17 cellular contexts compared by ENCODE assay signal in genomic region chr2:189337648-189338047, GRCh38.
DNase-seq lines count a peak whose midpoint lies in the region; ATAC-seq and TF ChIP-seq lines count a peak whose summit lies in the region.
"Had no signal": no experiment of that assay in that cellular context is flagged by ENCODE, and none has a peak within 500 bp of the region (broad histone marks: within the 10 kb centered on the region; RNA-seq: fewer than 3 reads in every experiment).

No MANE protein-coding gene starts in this region.

- no peak overlapping the region for H4K8ac ChIP-seq in H9 (replicated peaks; ENCODE audit: insufficient read length, low read depth, low read length)

- H3K4me1 Mint-ChIP-seq in chondrocyte (ENCODE audit: low read depth) (peaks cover 10% of the 10 kb centered on the region), natural killer cell (no peaks in the 10 kb centered on the region), H9 (no peaks in the 10 kb centered on the region)
- H3K4me1 Mint-ChIP-seq: activated CD4-positive, alpha-beta T cell treated with anti-CD3 and anti-CD28 coated beads, Interleukin-2, amount 10 ng/mL, durations not matched to agents 7 days and 5 days; CD4-positive, alpha-beta memory T cell had no signal

- TF ChIP-seq CTCF in chondrocyte (IDR thresholded peaks at IDR 0.05) (no peak), natural killer cell (IDR thresholded peaks at IDR 0.05) (no peak), H9 (conservative IDR thresholded peaks at IDR 0.05) (no peak)

- H2AFZ ChIP-seq in H9 (ENCODE audit: low read length), result no peak overlapping the region
- H2AFZ ChIP-seq: PC-9 had no signal

- H4K91ac ChIP-seq in H9 (ENCODE audit: insufficient read length, low read depth, low read length), result no peak overlapping the region

- WGBS in H9 (ENCODE audit: extremely low coverage, insufficient read length, low lambda C conversion rate), result no CpG with 5 or more reads among the region's 1 CpG

- H3K4me1 ChIP-seq in skeletal muscle satellite cell (ENCODE audit: control insufficient read depth, insufficient read depth, low read length), result peaks cover 13% of the 10 kb centered on the region
- H3K4me1 ChIP-seq in H9 (ENCODE audit: insufficient read depth, low read length), result no peaks in the 10 kb centered on the region

- peak; percentile 44 for DNase-seq in GM04503 (ENCODE audit: low read depth)
- DNase-seq in chondrocyte (ENCODE audit: low spot score), result no peak
- DNase-seq in left ventricle myocardium superior, result no peak
- no peak for DNase-seq in natural killer cell
- DNase-seq in H9, result no peak
- DNase-seq in T-helper 1 cell, result no peak
- DNase-seq in NCI-H2196 treated with DMSO at 0.1 percent for 48 hours (lab: John Stamatoyannopoulos, UW; ENCODE audit: unreplicated experiment), result no peak
- DNase-seq: activated CD4-positive, alpha-beta T cell treated with anti-CD3 and anti-CD28 coated beads, Interleukin-2, amount 10 ng/mL, durations not matched to agents 7 days and 5 days; anterior cingulate cortex; CD4-positive, alpha-beta memory T cell; mesendoderm; NCI-H2227 treated with DMSO at 0.1 percent for 48 hours; PC-9; posterior cingulate gyrus; stimulated activated CD4-positive, alpha-beta T cell treated with anti-CD3 and anti-CD28 coated beads, Interleukin-2, amount 100 ng/mL, for 48 hours; stimulated activated naive CD4-positive, alpha-beta T cell treated with Interleukin-2 at 50 U/mL for 16 hours had no signal

- no peak overlapping the region for H2BK120ac ChIP-seq in H9 (ENCODE audit: low read depth, low read length, poor library complexity, severe bottlenecking)

- H2BK12ac ChIP-seq in H9 (ENCODE audit: insufficient read length, low read depth, low read length), result no peak overlapping the region

- intact Hi-C loops in left ventricle myocardium superior (cut with micrococcal nuclease), result no loop called here
- intact Hi-C loops in natural killer cell (cut with micrococcal nuclease), result no loop called here

- H3K27me3 Mint-ChIP-seq in chondrocyte (ENCODE audit: low read depth), result no peaks in the 10 kb centered on the region
- H3K27me3 Mint-ChIP-seq in natural killer cell (ENCODE audit: low read depth in 2 of 2), result no peaks in the 10 kb centered on the region
- no peaks in the 10 kb centered on the region; the same call in 1 of the 2 replicates for H3K27me3 Mint-ChIP-seq in H9 (ENCODE audit: low read depth)
- H3K27me3 Mint-ChIP-seq: activated CD4-positive, alpha-beta T cell treated with anti-CD3 and anti-CD28 coated beads, Interleukin-2, amount 10 ng/mL, durations not matched to agents 7 days and 5 days; CD4-positive, alpha-beta memory T cell had no signal

- no peak overlapping the region for H3K18ac ChIP-seq in H9 (ENCODE audit: insufficient read length, low read depth, low read length)

- no peaks in the 10 kb centered on the region for H3K79me2 ChIP-seq in H9 (ENCODE audit: insufficient read depth, low read length)

- H3K27me3 ChIP-seq in skeletal muscle satellite cell (ENCODE audit: control insufficient read depth, insufficient read depth, low read length) (no peaks in the 10 kb centered on the region), H9 (ENCODE audit: insufficient read depth, low read length) (no peaks in the 10 kb centered on the region)

- no peak overlapping the region for H3T11ph ChIP-seq in H9 (ENCODE audit: low read length)

- no peaks in the 10 kb centered on the region for H3K23me2 ChIP-seq in H9 (ENCODE audit: insufficient read length, low read depth, low read length, poor library complexity, severe bottlenecking)

- H4K5ac ChIP-seq in H9 (ENCODE audit: insufficient read length, low read depth, low read length), result no peak overlapping the region

- H3K23ac ChIP-seq in H9 (ENCODE audit: insufficient read length, low read depth, low read length), result no peak overlapping the region

- no peak overlapping the region for H3K4me3 ChIP-seq in skeletal muscle satellite cell (ENCODE audit: low read length)
- H3K4me3 ChIP-seq: PC-9 had no signal

- H3K4me2 ChIP-seq in skeletal muscle satellite cell (ENCODE audit: low read length) (peak overlapping the region; percentile 17), H9 (ENCODE audit: insufficient read depth, insufficient read length, low read length) (no peak overlapping the region)
- H3K4me2 ChIP-seq: PC-9 had no signal

- H3K79me1 ChIP-seq in H9 (ENCODE audit: insufficient read depth, low read depth, low read length, poor library complexity, severe bottlenecking), result no peaks in the 10 kb centered on the region

- H3K9me3 ChIP-seq in skeletal muscle satellite cell (replicated peaks; ENCODE audit: low read length) (peaks cover 5% of the 10 kb centered on the region), H9 (ENCODE audit: control insufficient read depth, low read depth, low read length) (no peaks in the 10 kb centered on the region)

- no peaks in the 10 kb centered on the region for H3K36me3 ChIP-seq in skeletal muscle satellite cell (ENCODE audit: insufficient read depth, low read length)

- H4K20me1 ChIP-seq in H9 (ENCODE audit: control insufficient read depth, insufficient read depth, insufficient read length), result no peaks in the 10 kb centered on the region

- no peak overlapping the region for H2AK5ac ChIP-seq in H9 (ENCODE audit: insufficient read length, low read length)

- no peak overlapping the region for H2BK20ac ChIP-seq in H9 (ENCODE audit: low read depth, low read length, poor library complexity, severe bottlenecking)

- H3K56ac ChIP-seq in H9 (ENCODE audit: insufficient read length, low read depth, low read length), result no peak overlapping the region

- H3K27ac Mint-ChIP-seq in chondrocyte (ENCODE audit: unreplicated experiment), result peak overlapping the region; percentile 14
- H3K27ac Mint-ChIP-seq in natural killer cell, result no peak overlapping the region
- no peak overlapping the region for H3K27ac Mint-ChIP-seq in H9
- H3K27ac Mint-ChIP-seq: activated CD4-positive, alpha-beta T cell treated with anti-CD3 and anti-CD28 coated beads, Interleukin-2, amount 10 ng/mL, durations not matched to agents 7 days and 5 days; CD4-positive, alpha-beta memory T cell had no signal

- peaks cover 38% of the 10 kb centered on the region for H3K9me3 Mint-ChIP-seq in chondrocyte (ENCODE audit: low read depth)
- H3K9me3 Mint-ChIP-seq in natural killer cell, result peaks cover 6 to 24% of the 10 kb centered on the region in 2 donors
- H3K9me3 Mint-ChIP-seq in H9, result peaks cover 5 to 6% of the 10 kb centered on the region in 2 experiments; a peak in 4 of 5 replicates

- H2BK15ac ChIP-seq in H9 (ENCODE audit: low read depth, low read length), result no peak overlapping the region

- H3K4me3 Mint-ChIP-seq in chondrocyte (ENCODE audit: unreplicated experiment) (no peak overlapping the region), natural killer cell (no peak overlapping the region), H9 (no peak overlapping the region)
- H3K4me3 Mint-ChIP-seq: activated CD4-positive, alpha-beta T cell treated with anti-CD3 and anti-CD28 coated beads, Interleukin-2, amount 10 ng/mL, durations not matched to agents 7 days and 5 days; CD4-positive, alpha-beta memory T cell had no signal

- H3K36me3 Mint-ChIP-seq in chondrocyte (ENCODE audit: low read depth), result peaks cover 20% of the 10 kb centered on the region
- peaks cover 10% of the 10 kb centered on the region for H3K36me3 Mint-ChIP-seq in natural killer cell
- H3K36me3 Mint-ChIP-seq in H9 (ENCODE audit: insufficient read depth in 1 of 3, low read depth in 3 of 3), result no peaks in the 10 kb centered on the region; a peak in 3 of 7 replicates

- ATAC-seq in left ventricle myocardium superior, result peak; percentile 97
- no peak for ATAC-seq in natural killer cell

- no peak overlapping the region for H3K4ac ChIP-seq in H9 (ENCODE audit: low read depth, low read length)

- no peak overlapping the region for H2BK5ac ChIP-seq in H9 (ENCODE audit: insufficient read length, low read length)

- H3K27ac ChIP-seq in H9 (ENCODE audit: insufficient read length, low read depth, low read length), result no peak overlapping the region
- H3K27ac ChIP-seq: PC-9 had no signal

- H3K9ac ChIP-seq in skeletal muscle satellite cell (ENCODE audit: low read depth, low read length), result no peak overlapping the region
- no peak overlapping the region for H3K9ac ChIP-seq in H9 (ENCODE audit: extremely low read depth, insufficient read length, low read length)

- H3K14ac ChIP-seq in H9 (ENCODE audit: insufficient read depth, low read length), result no peak overlapping the region
